In genomic region chr6:167221408-167222201, GRCh38 we compare ENCODE assay signal across 19 cellular contexts.
"Had no signal": no experiment of that assay in that cellular context is flagged by ENCODE, and none has a peak within 500 bp of the region (broad histone marks: within the 10 kb centered on the region; RNA-seq: fewer than 3 reads in every experiment).

No MANE protein-coding gene starts in this region.

- H3K27ac ChIP-seq: epithelial cell of prostate, upper lobe of left lung had no signal

- H3K27ac Mint-ChIP-seq: activated CD4-positive, alpha-beta T cell treated with anti-CD3 and anti-CD28 coated beads, Interleukin-2, amount 10 ng/mL, durations not matched to agents 24 days and 14 days; activated CD8-positive, alpha-beta T cell treated with anti-CD3 and anti-CD28 coated beads, Interleukin-2, amount 10 ng/mL, durations not matched to agents 7 days and 5 days; activated naive CD8-positive, alpha-beta T cell treated with anti-CD3 and anti-CD28 coated beads, Interleukin-2, amount 10 ng/mL, durations not matched to agents 7 days and 5 days; effector memory CD8-positive, alpha-beta T cell; immature natural killer cell; naive B cell had no signal

- H3K4me3 Mint-ChIP-seq: activated CD4-positive, alpha-beta T cell treated with anti-CD3 and anti-CD28 coated beads, Interleukin-2, amount 10 ng/mL, durations not matched to agents 24 days and 14 days; activated CD8-positive, alpha-beta T cell treated with anti-CD3 and anti-CD28 coated beads, Interleukin-2, amount 10 ng/mL, durations not matched to agents 7 days and 5 days; activated naive CD8-positive, alpha-beta T cell treated with anti-CD3 and anti-CD28 coated beads, Interleukin-2, amount 10 ng/mL, durations not matched to agents 7 days and 5 days; brain; effector memory CD8-positive, alpha-beta T cell; immature natural killer cell; naive B cell had no signal

- H3K36me3 ChIP-seq: upper lobe of left lung had no signal

- H3K4me1 ChIP-seq: upper lobe of left lung had no signal

- FAIRE-seq: small intestine had no signal

- H3K36me3 Mint-ChIP-seq: activated naive CD8-positive, alpha-beta T cell treated with anti-CD3 and anti-CD28 coated beads, Interleukin-2, amount 10 ng/mL, durations not matched to agents 7 days and 5 days; brain; immature natural killer cell; naive B cell had no signal

- DNase-seq: activated CD4-positive, alpha-beta T cell treated with anti-CD3 and anti-CD28 coated beads, Interleukin-2, amount 10 ng/mL, durations not matched to agents 24 days and 14 days; activated CD4-positive, CD25-positive, alpha-beta regulatory T cell; activated CD8-positive, alpha-beta T cell treated with anti-CD3 and anti-CD28 coated beads, Interleukin-2, amount 10 ng/mL, durations not matched to agents 7 days and 5 days; activated naive CD4-positive, alpha-beta T cell; activated naive CD8-positive, alpha-beta T cell treated with anti-CD3 and anti-CD28 coated beads, Interleukin-2, amount 10 ng/mL, durations not matched to agents 7 days and 5 days; dermis blood vessel endothelial cell; effector memory CD8-positive, alpha-beta T cell; foreskin melanocyte; head of caudate nucleus; immature natural killer cell; left cardiac atrium; naive B cell; small intestine; stimulated activated CD4-positive, alpha-beta T cell treated with anti-CD3 and anti-CD28 coated beads, Interleukin-4, amount 100 ng/mL, for 24 hours; stimulated activated naive CD4-positive, alpha-beta T cell treated with Interleukin-2 at 50 U/mL for 16 hours; T-helper 2 cell; upper lobe of left lung had no signal

- ATAC-seq: activated CD8-positive, alpha-beta T cell treated with anti-CD3 and anti-CD28 coated beads, Interleukin-2, amount 10 ng/mL, durations not matched to agents 7 days and 5 days; effector memory CD8-positive, alpha-beta T cell; left cardiac atrium had no signal

- H3K4me3 ChIP-seq: upper lobe of left lung had no signal

- H3K27me3 ChIP-seq: upper lobe of left lung had no signal

- H3K9me3 Mint-ChIP-seq: activated CD4-positive, alpha-beta T cell treated with anti-CD3 and anti-CD28 coated beads, Interleukin-2, amount 10 ng/mL, durations not matched to agents 24 days and 14 days; activated naive CD8-positive, alpha-beta T cell treated with anti-CD3 and anti-CD28 coated beads, Interleukin-2, amount 10 ng/mL, durations not matched to agents 7 days and 5 days; effector memory CD8-positive, alpha-beta T cell; immature natural killer cell; naive B cell had no signal

- H3K4me1 Mint-ChIP-seq: activated CD4-positive, alpha-beta T cell treated with anti-CD3 and anti-CD28 coated beads, Interleukin-2, amount 10 ng/mL, durations not matched to agents 24 days and 14 days; immature natural killer cell; naive B cell had no signal

- H3K9me3 ChIP-seq: upper lobe of left lung had no signal
